Comparison of ENCODE assay signal across 33 cellular contexts in the genomic region with DNA sequence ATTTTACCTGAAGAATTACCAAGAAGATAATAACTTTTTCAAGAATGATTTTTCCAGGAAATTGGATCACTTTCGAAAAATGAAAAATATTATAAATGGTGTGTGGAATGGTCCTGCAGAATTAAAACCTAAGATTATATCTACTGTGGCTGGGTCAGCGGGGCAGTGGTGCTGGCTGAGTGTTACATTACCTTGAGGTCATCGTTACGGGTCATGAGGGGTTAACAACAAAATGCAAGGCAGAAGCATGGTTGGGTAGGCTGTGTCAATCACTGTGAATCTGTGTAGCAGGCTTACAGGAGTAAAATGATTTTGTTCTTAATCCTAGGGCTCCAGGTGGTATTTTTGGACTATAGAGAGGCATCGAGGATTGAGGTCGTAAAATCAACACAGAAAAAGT.
"Had no signal": no experiment of that assay in that cellular context is flagged by ENCODE, and none has a peak within 500 bp of the region (broad histone marks: within the 10 kb centered on the region; RNA-seq: fewer than 3 reads in every experiment).

No MANE protein-coding gene starts in this region.

- H3K27me3 Mint-ChIP-seq: activated B cell treated with CpG ODN at 0.5 μM for 24 hours; activated CD4-positive, alpha-beta memory T cell treated with anti-CD3 and anti-CD28 coated beads for 36 hours; activated CD4-positive, alpha-beta T cell treated with anti-CD3 and anti-CD28 coated beads, Interleukin-2, amount 10 ng/mL, durations not matched to agents 24 days and 14 days; activated CD8-positive, alpha-beta T cell treated with anti-CD3 and anti-CD28 coated beads for 36 hours; activated naive CD8-positive, alpha-beta T cell treated with anti-CD3 and anti-CD28 coated beads for 36 hours; activated T-helper 17 cell treated with anti-CD3 and anti-CD28 coated beads, Interleukin-2, amount 50 U/mL, for 72 hours; central memory CD8-positive, alpha-beta T cell had no signal

- H3K4me1 Mint-ChIP-seq: activated CD4-positive, alpha-beta T cell treated with anti-CD3 and anti-CD28 coated beads, Interleukin-2, amount 10 ng/mL, durations not matched to agents 24 days and 14 days; activated naive CD8-positive, alpha-beta T cell treated with anti-CD3 and anti-CD28 coated beads for 36 hours; activated T-helper 17 cell treated with anti-CD3 and anti-CD28 coated beads, Interleukin-2, amount 50 U/mL, for 72 hours; central memory CD8-positive, alpha-beta T cell had no signal

- ATAC-seq: activated CD8-positive, alpha-beta T cell treated with anti-CD3 and anti-CD28 coated beads for 36 hours; activated naive CD4-positive, alpha-beta T cell treated with anti-CD3 and anti-CD28 coated beads, Interleukin-2, amount 50 U/mL, for 72 hours; activated T-cell treated with anti-CD3 and anti-CD28 coated beads, Interleukin-2, amount 50 U/mL, for 4 hours; activated T-cell treated with anti-CD3 and anti-CD28 coated beads, Interleukin-2, amount 50 U/mL, for 72 hours; activated T-helper 17 cell treated with anti-CD3 and anti-CD28 coated beads, Interleukin-2, amount 50 U/mL, for 72 hours had no signal

- H3K36me3 Mint-ChIP-seq: activated CD4-positive, alpha-beta memory T cell treated with anti-CD3 and anti-CD28 coated beads for 36 hours; activated naive CD4-positive, alpha-beta T cell treated with anti-CD3 and anti-CD28 coated beads, Interleukin-2, amount 50 U/mL, for 72 hours; activated naive CD8-positive, alpha-beta T cell treated with anti-CD3 and anti-CD28 coated beads for 36 hours; brain had no signal

- H3K9me3 Mint-ChIP-seq: activated B cell treated with CpG ODN at 0.5 μM for 24 hours; activated CD4-positive, alpha-beta memory T cell treated with anti-CD3 and anti-CD28 coated beads for 36 hours; activated CD4-positive, alpha-beta T cell treated with anti-CD3 and anti-CD28 coated beads, Interleukin-2, amount 10 ng/mL, durations not matched to agents 24 days and 14 days; activated CD8-positive, alpha-beta T cell treated with anti-CD3 and anti-CD28 coated beads for 36 hours; activated naive CD4-positive, alpha-beta T cell treated with anti-CD3 and anti-CD28 coated beads for 36 hours; activated naive CD4-positive, alpha-beta T cell treated with anti-CD3 and anti-CD28 coated beads, Interleukin-2, amount 50 U/mL, for 72 hours; activated naive CD8-positive, alpha-beta T cell treated with anti-CD3 and anti-CD28 coated beads for 36 hours; activated T-cell treated with anti-CD3 and anti-CD28 coated beads, Interleukin-2, amount 50 U/mL, for 4 hours; activated T-cell treated with anti-CD3 and anti-CD28 coated beads, Interleukin-2, amount 50 U/mL, for 72 hours; activated T-helper 1 cell treated with anti-CD3 and anti-CD28 coated beads, Interleukin-12 subunit alpha, Interleukin-12 subunit beta, Interleukin-2, Interleukin-4 antibody, amounts not matched to agents 30 ng/mL and 10 ng/mL and 1 ng/mL, durations not matched to agents 14 hours and 24 hours and 36 hours; activated T-helper 17 cell treated with anti-CD3 and anti-CD28 coated beads, Interleukin-2, amount 50 U/mL, for 72 hours; brain; central memory CD8-positive, alpha-beta T cell; T-helper 1 cell treated with Interleukin-12 subunit alpha and Interleukin-12 subunit beta and Interleukin-4 antibody, amounts not matched to agents 30 μg/mL and 1 μg/mL, for 36 hours; T-helper 2 cell treated with Interferon-gamma antibody and Interleukin-4, amounts not matched to agents 5 μg/mL and 100 μg/mL, for 36 hours had no signal

- H3K4me3 Mint-ChIP-seq: activated B cell treated with CpG ODN at 0.5 μM for 24 hours; activated CD4-positive, alpha-beta memory T cell treated with anti-CD3 and anti-CD28 coated beads for 36 hours; activated CD4-positive, alpha-beta T cell treated with anti-CD3 and anti-CD28 coated beads, Interleukin-2, amount 10 ng/mL, durations not matched to agents 24 days and 14 days; activated CD8-positive, alpha-beta T cell treated with anti-CD3 and anti-CD28 coated beads for 36 hours; activated naive CD4-positive, alpha-beta T cell treated with anti-CD3 and anti-CD28 coated beads for 36 hours; activated naive CD8-positive, alpha-beta T cell treated with anti-CD3 and anti-CD28 coated beads for 36 hours; activated T-cell treated with anti-CD3 and anti-CD28 coated beads, Interleukin-2, amount 50 U/mL, for 4 hours; activated T-cell treated with anti-CD3 and anti-CD28 coated beads, Interleukin-2, amount 50 U/mL, for 72 hours; activated T-helper 1 cell treated with anti-CD3 and anti-CD28 coated beads, Interleukin-12 subunit alpha, Interleukin-12 subunit beta, Interleukin-2, Interleukin-4 antibody, amounts not matched to agents 30 ng/mL and 10 ng/mL and 1 ng/mL, durations not matched to agents 14 hours and 24 hours and 36 hours; activated T-helper 17 cell treated with anti-CD3 and anti-CD28 coated beads, Interleukin-2, amount 50 U/mL, for 72 hours; brain; central memory CD8-positive, alpha-beta T cell; T-helper 1 cell treated with Interleukin-12 subunit alpha and Interleukin-12 subunit beta and Interleukin-4 antibody, amounts not matched to agents 30 μg/mL and 1 μg/mL, for 36 hours; T-helper 2 cell treated with Interferon-gamma antibody and Interleukin-4, amounts not matched to agents 5 μg/mL and 100 μg/mL, for 36 hours had no signal

- H3K27ac Mint-ChIP-seq: activated B cell treated with CpG ODN at 0.5 μM for 24 hours; activated CD4-positive, alpha-beta memory T cell treated with anti-CD3 and anti-CD28 coated beads for 36 hours; activated CD4-positive, alpha-beta T cell treated with anti-CD3 and anti-CD28 coated beads, Interleukin-2, amount 10 ng/mL, durations not matched to agents 24 days and 14 days; activated CD8-positive, alpha-beta T cell treated with anti-CD3 and anti-CD28 coated beads for 36 hours; activated naive CD4-positive, alpha-beta T cell treated with anti-CD3 and anti-CD28 coated beads for 36 hours; activated naive CD4-positive, alpha-beta T cell treated with anti-CD3 and anti-CD28 coated beads, Interleukin-2, amount 50 U/mL, for 72 hours; activated naive CD8-positive, alpha-beta T cell treated with anti-CD3 and anti-CD28 coated beads for 36 hours; activated T-cell treated with anti-CD3 and anti-CD28 coated beads, Interleukin-2, amount 50 U/mL, for 72 hours; activated T-helper 1 cell treated with anti-CD3 and anti-CD28 coated beads, Interleukin-12 subunit alpha, Interleukin-12 subunit beta, Interleukin-2, Interleukin-4 antibody, amounts not matched to agents 30 ng/mL and 10 ng/mL and 1 ng/mL, durations not matched to agents 14 hours and 24 hours and 36 hours; activated T-helper 17 cell treated with anti-CD3 and anti-CD28 coated beads, Interleukin-2, amount 50 U/mL, for 72 hours; brain; T-helper 1 cell treated with Interleukin-12 subunit alpha and Interleukin-12 subunit beta and Interleukin-4 antibody, amounts not matched to agents 30 μg/mL and 1 μg/mL, for 36 hours; T-helper 2 cell treated with Interferon-gamma antibody and Interleukin-4, amounts not matched to agents 5 μg/mL and 100 μg/mL, for 36 hours had no signal

- DNase-seq: activated B cell treated with CpG ODN at 0.5 μM for 24 hours; activated CD4-positive, alpha-beta memory T cell treated with anti-CD3 and anti-CD28 coated beads for 36 hours; activated CD4-positive, alpha-beta T cell treated with anti-CD3 and anti-CD28 coated beads for 4 hours; activated CD4-positive, alpha-beta T cell treated with anti-CD3 and anti-CD28 coated beads, Interleukin-2, amount 10 ng/mL, durations not matched to agents 24 days and 14 days; activated CD4-positive, alpha-beta T cell treated with anti-CD3 and anti-CD28 coated beads, Interleukin-2, amount 50 U/mL, for 1 hour; activated CD4-positive, alpha-beta T cell treated with anti-CD3 and anti-CD28 coated beads, Interleukin-2, amount 50 U/mL, for 4 hours; activated CD4-positive, CD25-positive, alpha-beta regulatory T cell treated with anti-CD3 and anti-CD28 coated beads, Interleukin-2, amount 50 U/mL, for 72 hours; activated CD8-positive, alpha-beta memory T cell treated with anti-CD3 and anti-CD28 coated beads, Interleukin-2, amount 50 U/mL, for 4 hours; activated CD8-positive, alpha-beta T cell treated with anti-CD3 and anti-CD28 coated beads for 36 hours; activated effector memory CD4-positive, alpha-beta T cell treated with anti-CD3 and anti-CD28 coated beads, Interleukin-2, amount 50 U/mL, for 16 hours; activated gamma-delta T cell treated with Interleukin-2 at 50 U/mL for 16 hours; activated naive CD4-positive, alpha-beta T cell; activated naive CD4-positive, alpha-beta T cell treated with anti-CD3 and anti-CD28 coated beads for 36 hours; activated naive CD4-positive, alpha-beta T cell treated with anti-CD3 and anti-CD28 coated beads, Interleukin-2, amount 50 U/mL, for 16 hours; activated naive CD8-positive, alpha-beta T cell treated with anti-CD3 and anti-CD28 coated beads for 36 hours; activated T-cell treated with anti-CD3 and anti-CD28 coated beads for 4 hours; activated T-cell treated with anti-CD3 and anti-CD28 coated beads, Interleukin-2, amount 50 U/mL, for 1 hour; activated T-cell treated with anti-CD3 and anti-CD28 coated beads, Interleukin-2, amount 50 U/mL, for 4 hours; activated T-cell treated with anti-CD3 and anti-CD28 coated beads, Interleukin-2, amount 50 U/mL, for 72 hours; amygdala; anterior cingulate cortex; caudate nucleus; cerebellar nuclear complex; T-helper 1 cell; T-helper 2 cell; T-helper 9 cell had no signal
